Comparison of ENCODE assay signal across 11 cellular contexts in genomic region chr2:26295511-26295910, GRCh38. TPM values are rescaled to one million over a fixed set of nuclear protein-coding genes. Genes with fewer than 3 reads are reported as not detected.
"Had no signal": no experiment of that assay in that cellular context is flagged by ENCODE, and none has a peak within 500 bp of the region (broad histone marks: within the 10 kb centered on the region; RNA-seq: fewer than 3 reads in every experiment).

No MANE protein-coding gene starts in this region.

- H3K27ac ChIP-seq: HL-60, KMS-11 had no signal

- H3K9ac ChIP-seq: KMS-11 had no signal

- H3K4me3 ChIP-seq: GM23338, HAP-1 had no signal

- H2AFZ ChIP-seq: GM23338 had no signal

- DNase-seq: H7, IMR-90, Karpas-422, KBM-7 had no signal

- H3K36me3 ChIP-seq: HAP-1 had no signal

- H3K4me2 ChIP-seq: GM23338, KMS-11 had no signal

- ATAC-seq: GM23338, HCT116 had no signal

- H3K9me3 ChIP-seq: HAP-1 had no signal

RNA-seq across cellular contexts. Expression of gene ADGRF3, which starts 51.1 kb away (rescaled TPM):
- total RNA-seq: H4, H7, HT1080, IMR-90 had no signal
